In genomic region chr4:72205831-72206230, GRCh38 we compare ENCODE assay signal across 1 cellular context.
TF ChIP-seq lines count a peak whose summit lies in the region.

No MANE protein-coding gene starts in this region.

TF ChIP-seq in SK-N-SH treated with all-trans-retinoic acid at 6 μM for 48 hours, 23 proteins besides CTCF, POLR2A, EP300 and RAD21 (continued from another document):
- TF ChIP-seq, protein P1, sequence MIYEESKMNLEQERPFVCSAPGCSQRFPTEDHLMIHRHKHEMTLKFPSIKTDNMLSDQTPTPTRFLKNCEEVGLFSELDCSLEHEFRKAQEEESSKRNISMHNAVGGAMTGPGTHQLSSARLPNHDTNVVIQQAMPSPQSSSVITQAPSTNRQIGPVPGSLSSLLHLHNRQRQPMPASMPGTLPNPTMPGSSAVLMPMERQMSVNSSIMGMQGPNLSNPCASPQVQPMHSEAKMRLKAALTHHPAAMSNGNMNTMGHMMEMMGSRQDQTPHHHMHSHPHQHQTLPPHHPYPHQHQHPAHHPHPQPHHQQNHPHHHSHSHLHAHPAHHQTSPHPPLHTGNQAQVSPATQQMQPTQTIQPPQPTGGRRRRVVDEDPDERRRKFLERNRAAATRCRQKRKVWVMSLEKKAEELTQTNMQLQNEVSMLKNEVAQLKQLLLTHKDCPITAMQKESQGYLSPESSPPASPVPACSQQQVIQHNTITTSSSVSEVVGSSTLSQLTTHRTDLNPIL (CRISPR knock-in tag; IDR thresholded peaks at IDR 0.05; ENCODE audit: low read depth): no peak
- no peak for TF ChIP-seq ISL1 (CRISPR knock-in tag; IDR thresholded peaks at IDR 0.05)
